ENCODE assay signal across 8 cellular contexts in genomic region chr19:45370410-45371204, GRCh38. TPM values are rescaled to one million over a fixed set of nuclear protein-coding genes. Genes with fewer than 3 reads are reported as not detected.
DNase-seq lines count a peak whose midpoint lies in the region; ATAC-seq and TF ChIP-seq lines count a peak whose summit lies in the region.

Gene ERCC2, minus strand, starts transcription at chr19:45370573. Its CDS starts 33 bp downstream, at chr19:45370540.

- no peaks in the 10 kb centered on the region for H3K9me3 Mint-ChIP-seq in IgD-negative memory B cell

- intact Hi-C loops in mucosa of descending colon (cut with DNase I, micrococcal nuclease): no loop called here

- H3K4me1 ChIP-seq in mucosa of descending colon (ENCODE audit: low read depth): peaks cover 7% of the 10 kb centered on the region

- H3K27ac Mint-ChIP-seq in IgD-negative memory B cell: peak within 1 kb of the TSS; percentile 41 to 98 (median 97)

- TF ChIP-seq CTCF in mucosa of descending colon (IDR thresholded peaks at IDR 0.05): no peak

- H3K4me3 ChIP-seq in mucosa of descending colon: peak within 1 kb of the TSS; percentile 59

- no peaks in the 10 kb centered on the region for H3K27me3 Mint-ChIP-seq in IgD-negative memory B cell

- ATAC-seq in GM21528 (IDR thresholded peaks at IDR 0.05; ENCODE audit: low FRiP score, unreplicated experiment) (peak; percentile 92), mucosa of descending colon (peak; percentile 99)

- H3K36me3 ChIP-seq in mucosa of descending colon (ENCODE audit: low read depth): no peaks in the 10 kb centered on the region

- H3K36me3 Mint-ChIP-seq in IgD-negative memory B cell: peaks cover 2% of the 10 kb centered on the region

- H3K9me3 ChIP-seq in mucosa of descending colon: no peaks in the 10 kb centered on the region

- H3K4me1 Mint-ChIP-seq in IgD-negative memory B cell: peaks cover 0 to 6% (median 5%) of the 10 kb centered on the region in 3 donors

- DNase-seq in DMS 273 (lab: John Stamatoyannopoulos, UW; ENCODE audit: unreplicated experiment): peak; percentile 99
- peak; percentile 93 for DNase-seq in OCI-M2 (lab: John Stamatoyannopoulos, UW; ENCODE audit: unreplicated experiment)
- DNase-seq in activated T-cell treated with anti-CD3 and anti-CD28 coated beads for 4 hours: peak; percentile 100
- peak; percentile 88 for DNase-seq in epithelial cell of prostate (ENCODE audit: low read depth, low spot score)
- peak; percentile 98 to 100 (median 100) for DNase-seq in mucosa of descending colon
- DNase-seq in stimulated activated CD8-positive, alpha-beta memory T cell treated with anti-CD3 and anti-CD28 coated beads, Interleukin-4, amount 100 ng/mL, for 24 hours (ENCODE audit: low read depth): peak; percentile 98

- H3K4me3 Mint-ChIP-seq in IgD-negative memory B cell: peak within 1 kb of the TSS; percentile 77 to 97 (median 95)

- H3K27ac ChIP-seq in epithelial cell of prostate: peak within 1 kb of the TSS; percentile 72

RNA-seq across cellular contexts. Expression of gene ERCC2, which starts in this region (rescaled TPM):
- 6.6 TPM for polyA plus RNA-seq in IgD-negative memory B cell
- total RNA-seq in mucosa of descending colon: 10 to 100 TPM; 11.2 to 22.9 (median 14.7) TPM

Comparison
In these comparisons a context has a peak if more than half of its experiments do, and no peak if none do; other contexts are left out.
1. Peak in every context shown above with its lines: DNase-seq, ATAC-seq, H3K4me3 ChIP-seq and H3K27ac ChIP-seq.